ENCODE assay signal across 26 cellular contexts in the genomic region with DNA sequence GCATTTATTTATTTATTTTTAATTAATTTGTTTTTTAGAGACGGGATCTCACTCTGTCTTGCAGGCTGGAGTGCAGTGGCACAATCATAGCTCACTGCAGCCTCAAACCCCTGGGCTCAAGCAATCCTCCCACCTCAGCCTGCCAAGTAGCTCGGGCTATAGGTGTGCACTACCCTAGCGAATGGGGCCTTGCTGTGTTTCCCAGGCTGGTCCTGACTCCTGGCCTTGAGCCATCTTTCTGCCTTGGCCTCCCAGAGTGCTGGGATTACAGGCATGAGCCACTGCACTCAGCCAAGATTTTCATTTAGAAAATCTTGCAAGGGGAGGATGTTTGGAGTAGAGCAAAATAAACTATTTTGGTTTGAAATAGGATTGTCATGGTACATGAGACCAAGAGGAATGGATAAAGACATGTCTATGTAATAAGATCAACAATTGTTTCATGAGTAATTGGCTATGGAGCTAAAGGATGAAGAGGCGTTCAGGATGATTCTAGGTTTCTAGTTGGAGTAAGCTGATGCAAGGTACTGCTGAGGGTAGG.
"Had no signal": no experiment of that assay in that cellular context is flagged by ENCODE, and none has a peak within 500 bp of the region (broad histone marks: within the 10 kb centered on the region; RNA-seq: fewer than 3 reads in every experiment).

No MANE protein-coding gene starts in this region.

- H3K36me3 Mint-ChIP-seq: activated CD4-positive, alpha-beta memory T cell treated with anti-CD3 and anti-CD28 coated beads for 36 hours; activated CD8-positive, alpha-beta memory T cell treated with anti-CD3 and anti-CD28 coated beads, Interleukin-2, amount 10 ng/mL, durations not matched to agents 7 days and 5 days; activated naive CD4-positive, alpha-beta T cell treated with anti-CD3 and anti-CD28 coated beads, Interleukin-2, amount 10 ng/mL, durations not matched to agents 7 days and 5 days; activated naive CD4-positive, alpha-beta T cell treated with anti-CD3 and anti-CD28 coated beads, Interleukin-2, amount 50 U/mL, for 72 hours had no signal

- H3K4me1 Mint-ChIP-seq: activated CD4-positive, alpha-beta T cell treated with anti-CD3 and anti-CD28 coated beads for 36 hours; activated CD4-positive, alpha-beta T cell treated with anti-CD3 and anti-CD28 coated beads, Interleukin-2, amount 10 ng/mL, durations not matched to agents 24 days and 14 days; activated naive CD4-positive, alpha-beta T cell treated with anti-CD3 and anti-CD28 coated beads, Interleukin-2, amount 10 ng/mL, durations not matched to agents 7 days and 5 days had no signal

- H3K27ac Mint-ChIP-seq: activated CD4-positive, alpha-beta memory T cell treated with anti-CD3 and anti-CD28 coated beads for 36 hours; activated CD4-positive, alpha-beta T cell treated with anti-CD3 and anti-CD28 coated beads for 36 hours; activated CD4-positive, alpha-beta T cell treated with anti-CD3 and anti-CD28 coated beads, Interleukin-2, amount 10 ng/mL, durations not matched to agents 24 days and 14 days; activated CD8-positive, alpha-beta memory T cell treated with anti-CD3 and anti-CD28 coated beads, Interleukin-2, amount 10 ng/mL, durations not matched to agents 7 days and 5 days; activated CD8-positive, alpha-beta T cell treated with anti-CD3 and anti-CD28 coated beads, Interleukin-2, amount 10 ng/mL, durations not matched to agents 7 days and 5 days; activated naive CD4-positive, alpha-beta T cell treated with anti-CD3 and anti-CD28 coated beads, Interleukin-2, amount 10 ng/mL, durations not matched to agents 7 days and 5 days; activated naive CD4-positive, alpha-beta T cell treated with anti-CD3 and anti-CD28 coated beads, Interleukin-2, amount 50 U/mL, for 72 hours; activated T-helper 1 cell treated with anti-CD3 and anti-CD28 coated beads, Interleukin-12 subunit alpha, Interleukin-12 subunit beta, Interleukin-2, Interleukin-4 antibody, amounts not matched to agents 30 ng/mL and 10 ng/mL and 1 ng/mL, durations not matched to agents 14 hours and 24 hours and 36 hours; endodermal cell had no signal

- H3K9me3 Mint-ChIP-seq: activated CD4-positive, alpha-beta memory T cell treated with anti-CD3 and anti-CD28 coated beads for 36 hours; activated CD4-positive, alpha-beta T cell treated with anti-CD3 and anti-CD28 coated beads, Interleukin-2, amount 10 ng/mL, durations not matched to agents 24 days and 14 days; activated naive CD4-positive, alpha-beta T cell treated with anti-CD3 and anti-CD28 coated beads, Interleukin-2, amount 10 ng/mL, durations not matched to agents 7 days and 5 days; activated naive CD4-positive, alpha-beta T cell treated with anti-CD3 and anti-CD28 coated beads, Interleukin-2, amount 50 U/mL, for 72 hours; activated T-helper 1 cell treated with anti-CD3 and anti-CD28 coated beads, Interleukin-12 subunit alpha, Interleukin-12 subunit beta, Interleukin-2, Interleukin-4 antibody, amounts not matched to agents 30 ng/mL and 10 ng/mL and 1 ng/mL, durations not matched to agents 14 hours and 24 hours and 36 hours; endodermal cell had no signal

- DNase-seq: activated CD4-positive, alpha-beta memory T cell treated with anti-CD3 and anti-CD28 coated beads for 36 hours; activated CD4-positive, alpha-beta T cell treated with anti-CD3 and anti-CD28 coated beads for 36 hours; activated CD4-positive, alpha-beta T cell treated with anti-CD3 and anti-CD28 coated beads, Interleukin-2, amount 10 ng/mL, durations not matched to agents 24 days and 14 days; activated CD4-positive, CD25-positive, alpha-beta regulatory T cell; activated CD4-positive, CD25-positive, alpha-beta regulatory T cell treated with anti-CD3 and anti-CD28 coated beads, Interleukin-2, amount 50 U/mL, for 72 hours; activated CD8-positive, alpha-beta memory T cell treated with anti-CD3 and anti-CD28 coated beads, Interleukin-2, amount 10 ng/mL, durations not matched to agents 7 days and 5 days; activated CD8-positive, alpha-beta memory T cell treated with anti-CD3 and anti-CD28 coated beads, Interleukin-2, amount 50 U/mL, for 4 hours; activated CD8-positive, alpha-beta T cell treated with anti-CD3 and anti-CD28 coated beads, Interleukin-2, amount 10 ng/mL, durations not matched to agents 7 days and 5 days; activated gamma-delta T cell; activated naive CD4-positive, alpha-beta T cell; activated naive CD4-positive, alpha-beta T cell treated with anti-CD3 and anti-CD28 coated beads, Interleukin-2, amount 10 ng/mL, durations not matched to agents 7 days and 5 days; activated T-cell treated with anti-CD3 and anti-CD28 coated beads, Interleukin-2, amount 50 U/mL, for 1 hour; activated T-cell treated with anti-CD3 and anti-CD28 coated beads, Interleukin-2, amount 50 U/mL, for 48 hours; amniotic stem cell; anterior cingulate cortex; brain microvascular endothelial cell; caudate nucleus; colonic mucosa; effector memory CD4-positive, alpha-beta T cell; endodermal cell; foreskin melanocyte; T-helper 2 cell had no signal

- H3K27me3 ChIP-seq: brain microvascular endothelial cell, colonic mucosa, gastroesophageal sphincter had no signal

- H3K9me3 ChIP-seq: colonic mucosa, gastroesophageal sphincter had no signal

- ATAC-seq: activated CD4-positive, alpha-beta T cell treated with anti-CD3 and anti-CD28 coated beads for 36 hours; activated CD8-positive, alpha-beta memory T cell treated with anti-CD3 and anti-CD28 coated beads, Interleukin-2, amount 10 ng/mL, durations not matched to agents 7 days and 5 days; activated CD8-positive, alpha-beta T cell treated with anti-CD3 and anti-CD28 coated beads, Interleukin-2, amount 10 ng/mL, durations not matched to agents 7 days and 5 days; activated naive CD4-positive, alpha-beta T cell treated with anti-CD3 and anti-CD28 coated beads, Interleukin-2, amount 50 U/mL, for 72 hours; esophagus mucosa; gastroesophageal sphincter had no signal

- H3K4me1 ChIP-seq: colonic mucosa had no signal

- H3K36me3 ChIP-seq: brain microvascular endothelial cell, colonic mucosa, gastroesophageal sphincter had no signal

- H3K4me3 Mint-ChIP-seq: activated CD4-positive, alpha-beta memory T cell treated with anti-CD3 and anti-CD28 coated beads for 36 hours; activated CD4-positive, alpha-beta T cell treated with anti-CD3 and anti-CD28 coated beads for 36 hours; activated CD4-positive, alpha-beta T cell treated with anti-CD3 and anti-CD28 coated beads, Interleukin-2, amount 10 ng/mL, durations not matched to agents 24 days and 14 days; activated CD8-positive, alpha-beta memory T cell treated with anti-CD3 and anti-CD28 coated beads, Interleukin-2, amount 10 ng/mL, durations not matched to agents 7 days and 5 days; activated CD8-positive, alpha-beta T cell treated with anti-CD3 and anti-CD28 coated beads, Interleukin-2, amount 10 ng/mL, durations not matched to agents 7 days and 5 days; activated naive CD4-positive, alpha-beta T cell treated with anti-CD3 and anti-CD28 coated beads, Interleukin-2, amount 10 ng/mL, durations not matched to agents 7 days and 5 days; activated T-helper 1 cell treated with anti-CD3 and anti-CD28 coated beads, Interleukin-12 subunit alpha, Interleukin-12 subunit beta, Interleukin-2, Interleukin-4 antibody, amounts not matched to agents 30 ng/mL and 10 ng/mL and 1 ng/mL, durations not matched to agents 14 hours and 24 hours and 36 hours; endodermal cell had no signal

- H3K27ac ChIP-seq: brain microvascular endothelial cell, colonic mucosa, gastroesophageal sphincter had no signal

- H3K4me3 ChIP-seq: colonic mucosa, gastroesophageal sphincter had no signal
